In genomic region chr13:79455331-79455730, GRCh38 we compare ENCODE assay signal across 21 cellular contexts. TPM values are rescaled to one million over a fixed set of nuclear protein-coding genes. Genes with fewer than 3 reads are reported as not detected.
DNase-seq lines count a peak whose midpoint lies in the region; ATAC-seq and TF ChIP-seq lines count a peak whose summit lies in the region.
"Had no signal": no experiment of that assay in that cellular context is flagged by ENCODE, and none has a peak within 500 bp of the region (broad histone marks: within the 10 kb centered on the region; RNA-seq: fewer than 3 reads in every experiment).

No MANE protein-coding gene starts in this region.

- H3K4me3 Mint-ChIP-seq in activated T-helper 1 cell treated with anti-CD3 and anti-CD28 coated beads, Interleukin-12 subunit alpha, Interleukin-12 subunit beta, Interleukin-2, Interleukin-4 antibody, amounts not matched to agents 30 ng/mL and 10 ng/mL and 1 ng/mL, durations not matched to agents 14 hours and 24 hours and 36 hours, result no peak overlapping the region
- H3K4me3 Mint-ChIP-seq: CD4-positive, alpha-beta T cell; nephron; T-helper 17 cell had no signal

- H2BK20ac ChIP-seq in IMR-90 (ENCODE audit: low read depth, low read length), result no peak overlapping the region

- H3K27me3 Mint-ChIP-seq in activated T-helper 1 cell treated with anti-CD3 and anti-CD28 coated beads, Interleukin-12 subunit alpha, Interleukin-12 subunit beta, Interleukin-2, Interleukin-4 antibody, amounts not matched to agents 30 ng/mL and 10 ng/mL and 1 ng/mL, durations not matched to agents 14 hours and 24 hours and 36 hours (ENCODE audit: insufficient read depth), result no peaks in the 10 kb centered on the region
- H3K27me3 Mint-ChIP-seq: CD4-positive, alpha-beta T cell; T-helper 17 cell had no signal

- WGBS in IMR-90 (ENCODE audit: extremely low coverage in 2 of 2, insufficient read length in 1 of 2), 2 experiments, result 76% methylated on average over 3 of the region's 7 CpGs; no CpG with 5 or more reads in 1 of the 2 experiments
- WGBS in trophoblast cell (ENCODE audit: extremely low coverage, insufficient coverage, insufficient read length), result no CpG with 5 or more reads among the region's 7 CpGs

- H3K36me3 Mint-ChIP-seq in activated T-helper 1 cell treated with anti-CD3 and anti-CD28 coated beads, Interleukin-12 subunit alpha, Interleukin-12 subunit beta, Interleukin-2, Interleukin-4 antibody, amounts not matched to agents 30 ng/mL and 10 ng/mL and 1 ng/mL, durations not matched to agents 14 hours and 24 hours and 36 hours (ENCODE audit: low read depth), result peaks cover 26% of the 10 kb centered on the region

- intact Hi-C loops in IMR-90 (cut with micrococcal nuclease), result no loop called here
- intact Hi-C loops in activated T-helper 1 cell treated with anti-CD3 and anti-CD28 coated beads, Interleukin-12 subunit alpha, Interleukin-12 subunit beta, Interleukin-2, Interleukin-4 antibody, amounts not matched to agents 30 ng/mL and 10 ng/mL and 1 ng/mL, durations not matched to agents 14 hours and 24 hours and 36 hours (cut with micrococcal nuclease), result no loop called here

- peaks cover 9% of the 10 kb centered on the region for H3K9me3 Mint-ChIP-seq in activated T-helper 1 cell treated with anti-CD3 and anti-CD28 coated beads, Interleukin-12 subunit alpha, Interleukin-12 subunit beta, Interleukin-2, Interleukin-4 antibody, amounts not matched to agents 30 ng/mL and 10 ng/mL and 1 ng/mL, durations not matched to agents 14 hours and 24 hours and 36 hours
- H3K9me3 Mint-ChIP-seq: CD4-positive, alpha-beta T cell; nephron had no signal

- H3K79me2 ChIP-seq in trophoblast cell (ENCODE audit: control insufficient read depth, insufficient read depth, low read length, poor library complexity), result no peaks in the 10 kb centered on the region

- H3K4me3 ChIP-seq in IMR-90 (ENCODE audit: insufficient read depth, low read depth, low read length) (no peak overlapping the region), epithelial cell of esophagus (ENCODE audit: low read length) (no peak overlapping the region), trophoblast cell (ENCODE audit: low read depth, low read length) (no peak overlapping the region)
- H3K4me3 ChIP-seq: cardiac muscle cell, GM12878, left lung, suprapubic skin had no signal

- H3K23ac ChIP-seq in IMR-90 (ENCODE audit: low read depth, low read length) (no peak overlapping the region), trophoblast cell (ENCODE audit: low read length) (no peak overlapping the region)

- no peak overlapping the region for H3K4me2 ChIP-seq in IMR-90 (ENCODE audit: low read depth, low read length)
- H3K4me2 ChIP-seq in trophoblast cell (ENCODE audit: low read length), result no peak overlapping the region

- no peak overlapping the region for H2BK120ac ChIP-seq in IMR-90 (ENCODE audit: low read depth, low read length)
- no peak overlapping the region for H2BK120ac ChIP-seq in trophoblast cell (ENCODE audit: insufficient read depth, low read length, poor library complexity)

- dilution Hi-C loops in IMR-90 (cut with HindIII; ENCODE audit: low sequenced_read_pairs, unreplicated experiment), result no loop called here

- no peak overlapping the region for H3K27ac ChIP-seq in IMR-90 (ENCODE audit: insufficient read depth, low read length)
- H3K27ac ChIP-seq in trophoblast cell (ENCODE audit: low read depth, low read length), result peak overlapping the region; percentile 17
- H3K27ac ChIP-seq: cardiac muscle cell, left lung, suprapubic skin, VCaP had no signal

- H3K79me1 ChIP-seq in IMR-90 (ENCODE audit: low read depth in 1 of 2, low read length in 2 of 2), result no peaks in the 10 kb centered on the region
- peaks cover 9% of the 10 kb centered on the region for H3K79me1 ChIP-seq in trophoblast cell (ENCODE audit: low read length)

- DNase-seq in ELR (ENCODE audit: low read depth), result peak; percentile 57
- DNase-seq in IMR-90, result peak; percentile 19
- peak; percentile 40 for DNase-seq in epithelial cell of esophagus (ENCODE audit: low read depth)
- DNase-seq in trophoblast cell, result peak; percentile 95 to 96
- DNase-seq in HUDEP-2 (lab: John Stamatoyannopoulos, UW; ENCODE audit: unreplicated experiment in 76 of 76), result no peak
- no peak for DNase-seq in activated T-helper 1 cell treated with anti-CD3 and anti-CD28 coated beads, Interleukin-12 subunit alpha, Interleukin-12 subunit beta, Interleukin-2, Interleukin-4 antibody, amounts not matched to agents 30 ng/mL and 10 ng/mL and 1 ng/mL, durations not matched to agents 14 hours and 24 hours and 36 hours (ENCODE audit: low spot score)
- no peak for DNase-seq in NCI-H128 (lab: John Stamatoyannopoulos, UW; ENCODE audit: unreplicated experiment)
- DNase-seq: activated naive CD4-positive, alpha-beta T cell; amniotic stem cell; CD4-positive, alpha-beta T cell; left lung; midbrain; NCI-H1105 treated with DMSO at 0.1 percent for 48 hours; NCI-H526; T-helper 17 cell had no signal

- H3K36me3 ChIP-seq in IMR-90 (ENCODE audit: control insufficient read depth, insufficient read depth, low read length) (no peaks in the 10 kb centered on the region), trophoblast cell (ENCODE audit: control insufficient read depth in 1 of 2, insufficient read depth in 2 of 2, low read length in 2 of 2) (no peaks in the 10 kb centered on the region)
- H3K36me3 ChIP-seq: cardiac muscle cell, left lung, suprapubic skin had no signal

- POLR2A ChIA-PET in IMR-90 (lab: Charles Lee; ENCODE audit: unreplicated experiment), result no interaction called here

- no peak overlapping the region for H4K91ac ChIP-seq in IMR-90 (ENCODE audit: insufficient read depth, low read depth, low read length)
- H4K91ac ChIP-seq in trophoblast cell (ENCODE audit: low read depth, low read length), result peak overlapping the region; percentile 24

- H3K14ac ChIP-seq in IMR-90 (replicated peaks; ENCODE audit: low read depth, low read length) (no peak overlapping the region), trophoblast cell (ENCODE audit: low read length) (no peak overlapping the region)

- H2AFZ ChIP-seq in IMR-90 (replicated peaks; ENCODE audit: low read length, poor library complexity) (no peak overlapping the region), trophoblast cell (ENCODE audit: insufficient read depth, low read length, poor library complexity) (no peak overlapping the region)

- TF ChIP-seq RAD21 in IMR-90 (IDR thresholded peaks at IDR 0.05; ENCODE audit: low read length), result no peak

- no peak overlapping the region for H4K5ac ChIP-seq in IMR-90 (ENCODE audit: low read depth, low read length)

- H2AK5ac ChIP-seq in IMR-90 (ENCODE audit: low read depth, low read length) (no peak overlapping the region), trophoblast cell (ENCODE audit: low read length) (no peak overlapping the region)

- H3K18ac ChIP-seq in IMR-90 (ENCODE audit: low read depth, low read length) (no peak overlapping the region), trophoblast cell (ENCODE audit: low read length) (no peak overlapping the region)

- H3K56ac ChIP-seq in IMR-90 (ENCODE audit: extremely low read depth, insufficient read depth, low read length), result no peak overlapping the region

- H2AK9ac ChIP-seq in IMR-90 (replicated peaks; ENCODE audit: low read depth, low read length, poor library complexity), result no peak overlapping the region

- no peak for TF ChIP-seq POLR2A in IMR-90 (IDR thresholded peaks at IDR 0.05; ENCODE audit: low read depth, low read length)

- BruUV-seq in IMR-90 (replicated peaks; lab: Mats Ljungman, UMichigan), result no TSS peak

- no peak overlapping the region for H3K4ac ChIP-seq in IMR-90 (ENCODE audit: low read depth, low read length)
- no peak overlapping the region for H3K4ac ChIP-seq in trophoblast cell (ENCODE audit: low read depth, low read length)

- H3K9me1 ChIP-seq in IMR-90 (ENCODE audit: insufficient read depth, low read length), result no peaks in the 10 kb centered on the region

- CTCF ChIA-PET in IMR-90 (lab: Yijun Ruan, JAX), result interaction anchor here (0.6 kb wide), 1 partner anchor 159 kb away, joined by 3 read pairs; no protein-coding TSS in a partner anchor

- in situ Hi-C loops in IMR-90 (cut with MboI; ENCODE audit: low sequenced_read_pairs), result no loop called here

- TF ChIP-seq CTCF in IMR-90 (conservative IDR thresholded peaks at IDR 0.05; ENCODE audit: low read depth, low read length), result no peak
- no peak for TF ChIP-seq CTCF in epithelial cell of esophagus (IDR thresholded peaks at IDR 0.05; ENCODE audit: insufficient read depth, low read depth, low read length, missing control alignments)

- no peaks in the 10 kb centered on the region for H4K20me1 ChIP-seq in IMR-90 (ENCODE audit: insufficient read depth, low read length)

- H3K9ac ChIP-seq in IMR-90 (ENCODE audit: low read depth, low read length) (no peak overlapping the region), trophoblast cell (ENCODE audit: low read length) (no peak overlapping the region)

- no peak overlapping the region for H4K12ac ChIP-seq in trophoblast cell (ENCODE audit: low read depth, low read length)

- H3K4me1 Mint-ChIP-seq in activated T-helper 1 cell treated with anti-CD3 and anti-CD28 coated beads, Interleukin-12 subunit alpha, Interleukin-12 subunit beta, Interleukin-2, Interleukin-4 antibody, amounts not matched to agents 30 ng/mL and 10 ng/mL and 1 ng/mL, durations not matched to agents 14 hours and 24 hours and 36 hours (ENCODE audit: low read depth), result peaks cover 89% of the 10 kb centered on the region
- H3K4me1 Mint-ChIP-seq: nephron had no signal

- H3K27me3 ChIP-seq in IMR-90 (ENCODE audit: control insufficient read depth, insufficient read depth, low read length) (no peaks in the 10 kb centered on the region), trophoblast cell (ENCODE audit: insufficient read depth, low read length) (no peaks in the 10 kb centered on the region)
- H3K27me3 ChIP-seq: cardiac muscle cell, left lung, suprapubic skin had no signal

- no peak overlapping the region for H3K27ac Mint-ChIP-seq in activated T-helper 1 cell treated with anti-CD3 and anti-CD28 coated beads, Interleukin-12 subunit alpha, Interleukin-12 subunit beta, Interleukin-2, Interleukin-4 antibody, amounts not matched to agents 30 ng/mL and 10 ng/mL and 1 ng/mL, durations not matched to agents 14 hours and 24 hours and 36 hours
- H3K27ac Mint-ChIP-seq: CD4-positive, alpha-beta T cell; nephron; T-helper 17 cell had no signal

- H3K9me3 ChIP-seq in IMR-90 (ENCODE audit: control insufficient read depth, insufficient read depth, low read length) (no peaks in the 10 kb centered on the region), trophoblast cell (ENCODE audit: insufficient read depth, low read depth, low read length) (no peaks in the 10 kb centered on the region)
- H3K9me3 ChIP-seq: left lung, suprapubic skin had no signal

- no peak overlapping the region for H2BK12ac ChIP-seq in trophoblast cell (ENCODE audit: low read length)

- ATAC-seq in IMR-90 (ENCODE audit: low read depth), result no peak
- ATAC-seq: GM12878, HepG2, left lung, T-helper 17 cell had no signal

- no peak overlapping the region for H2BK5ac ChIP-seq in IMR-90 (ENCODE audit: low read depth, low read length, poor library complexity, severe bottlenecking)
- peak overlapping the region; percentile 40 for H2BK5ac ChIP-seq in trophoblast cell (ENCODE audit: low read depth, low read length, poor library complexity)

- H3K4me1 ChIP-seq in IMR-90 (ENCODE audit: control insufficient read depth, insufficient read depth, low read length), result no peaks in the 10 kb centered on the region; the same call in 1 of the 2 replicates
- peaks cover 8 to 16% of the 10 kb centered on the region in 2 experiments for H3K4me1 ChIP-seq in trophoblast cell (ENCODE audit: control insufficient read depth in 1 of 2, insufficient read depth in 2 of 2, low read length in 2 of 2)
- H3K4me1 ChIP-seq: left lung had no signal

- H4K8ac ChIP-seq in IMR-90 (ENCODE audit: low read depth in 2 of 2, low read length in 2 of 2), result no peak overlapping the region
- H4K8ac ChIP-seq in trophoblast cell (ENCODE audit: low read depth, low read length), result no peak overlapping the region

- no peak overlapping the region for H2BK15ac ChIP-seq in IMR-90 (ENCODE audit: low read depth, low read length)

RNA-seq across cellular contexts. Expression of gene NDFIP2, which starts 25.6 kb away (rescaled TPM):
- 25.8 and 48.9 TPM in 2 replicates for total RNA-seq in IMR-90 (2012; rRNA removed)
- polyA plus RNA-seq in IMR-90 (2012; rRNA removed), result 23.1 and 23.8 TPM in 2 replicates
- polyA plus RNA-seq in IMR-90 (2012; cell fraction: cytosol; rRNA removed), result 8.0 and 9.4 TPM in 2 replicates
- polyA plus RNA-seq in IMR-90 (2012; cell fraction: nucleus; rRNA removed; ENCODE audit: low replicate concordance), result 3.8 and 9.2 TPM in 2 replicates
- 58.6 and 65.6 TPM in 2 replicates for polyA plus RNA-seq in trophoblast cell (2013)
- 250 and 276 TPM in 2 replicates for total RNA-seq in activated T-helper 1 cell treated with anti-CD3 and anti-CD28 coated beads, Interleukin-12 subunit alpha, Interleukin-12 subunit beta, Interleukin-2, Interleukin-4 antibody, amounts not matched to agents 30 ng/mL and 10 ng/mL and 1 ng/mL, durations not matched to agents 14 hours and 24 hours and 36 hours

RNA-seq across cellular contexts. Expression of gene RBM26, which starts 49.3 kb away (rescaled TPM):
- total RNA-seq in IMR-90 (2012; rRNA removed), result 17.6 and 26.1 TPM in 2 replicates
- polyA plus RNA-seq in IMR-90 (2012; rRNA removed), result 16.4 and 18.1 TPM in 2 replicates
- 3.7 and 5.6 TPM in 2 replicates for polyA plus RNA-seq in IMR-90 (2012; cell fraction: cytosol; rRNA removed)
- 11.8 and 59.3 TPM in 2 replicates for polyA plus RNA-seq in IMR-90 (2012; cell fraction: nucleus; rRNA removed; ENCODE audit: low replicate concordance)
- polyA plus RNA-seq in trophoblast cell (2013), result 32.7 and 33.0 TPM in 2 replicates
- 99.3 and 107 TPM in 2 replicates for total RNA-seq in activated T-helper 1 cell treated with anti-CD3 and anti-CD28 coated beads, Interleukin-12 subunit alpha, Interleukin-12 subunit beta, Interleukin-2, Interleukin-4 antibody, amounts not matched to agents 30 ng/mL and 10 ng/mL and 1 ng/mL, durations not matched to agents 14 hours and 24 hours and 36 hours

Comparison
In these comparisons a context has a peak if more than half of its experiments do, and no peak if none do; other contexts are left out.
1. DNase-seq: peak in ELR (single experiment), IMR-90 (single experiment), epithelial cell of esophagus (single experiment) and trophoblast cell (2 of 2); none in HUDEP-2 (0 of 76), activated T-helper 1 cell treated with anti-CD3 and anti-CD28 coated beads, Interleukin-12 subunit alpha, Interleukin-12 subunit beta, Interleukin-2, Interleukin-4 antibody, amounts not matched to agents 30 ng/mL and 10 ng/mL and 1 ng/mL, durations not matched to agents 14 hours and 24 hours and 36 hours (single experiment) and NCI-H128 (single experiment).